21 cellular contexts compared by ENCODE assay signal in the genomic region with DNA sequence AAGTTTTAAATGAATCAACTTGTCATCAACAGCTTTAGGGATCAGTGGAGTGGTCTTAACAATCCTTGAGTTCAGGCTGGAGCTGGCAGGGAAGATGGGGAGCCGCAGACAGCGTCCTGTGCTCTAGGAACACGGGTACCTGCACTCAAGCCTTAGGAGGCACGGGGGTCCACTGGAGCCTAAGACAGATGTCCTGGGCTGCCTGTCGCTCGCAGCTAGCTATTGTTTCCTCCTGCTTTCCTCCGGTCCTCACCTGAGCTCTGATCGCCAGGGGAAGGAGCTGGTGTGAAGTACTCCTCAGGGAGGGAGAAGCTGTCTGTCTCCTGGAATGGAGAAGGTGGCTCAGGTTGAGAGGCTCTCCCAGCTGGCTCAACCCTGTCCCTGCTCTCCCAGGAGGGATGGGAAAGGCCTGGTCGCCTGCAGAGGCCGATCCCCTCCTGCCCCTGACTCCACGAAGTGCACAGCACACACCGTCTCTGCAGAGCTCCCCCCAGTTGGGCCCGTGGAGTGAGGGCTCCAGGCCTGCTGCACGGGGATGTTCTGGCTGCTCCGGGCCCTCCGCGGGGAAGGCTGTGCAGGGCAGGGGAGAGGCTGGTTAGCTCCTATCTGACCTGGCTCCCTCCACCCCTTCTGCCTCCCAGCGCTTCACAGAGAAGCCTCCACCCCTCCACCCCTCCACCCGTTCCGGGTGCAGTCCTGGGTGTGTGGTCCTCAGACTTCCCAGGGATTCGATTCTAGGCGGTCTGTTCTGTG. TPM values are rescaled to one million over a fixed set of nuclear protein-coding genes. Genes with fewer than 3 reads are reported as not detected.
DNase-seq lines count a peak whose midpoint lies in the region; ATAC-seq and TF ChIP-seq lines count a peak whose summit lies in the region.
"Had no signal": no experiment of that assay in that cellular context is flagged by ENCODE, and none has a peak within 500 bp of the region (broad histone marks: within the 10 kb centered on the region; RNA-seq: fewer than 3 reads in every experiment).

No MANE protein-coding gene starts in this region.

- no CpG with 5 or more reads among the region's 22 CpGs for WGBS in trophoblast cell (ENCODE audit: extremely low coverage, insufficient coverage, insufficient read length)

- H3K4me3 ChIP-seq in trophoblast cell (ENCODE audit: low read depth, low read length) = peak overlapping the region; percentile 58
- H3K4me3 ChIP-seq in lower lobe of right lung = no peak overlapping the region
- H3K4me3 ChIP-seq: BLaER1 treated with 17β-estradiol and CSF1 and Interleukin-3, amounts not matched to agents 10 nM and 100 nM; GM12878; GM23248; HAP-1 had no signal

- H3K4me1 ChIP-seq in trophoblast cell (ENCODE audit: control insufficient read depth in 1 of 2, insufficient read depth in 2 of 2, low read length in 2 of 2) = peaks cover under 1 to 11% of the 10 kb centered on the region in 2 experiments
- no peaks in the 10 kb centered on the region for H3K4me1 ChIP-seq in lower lobe of right lung
- H3K4me1 ChIP-seq: HAP-1 had no signal

- H3K27me3 Mint-ChIP-seq in activated CD8-positive, alpha-beta memory T cell treated with anti-CD3 and anti-CD28 coated beads, Interleukin-2, amount 10 ng/mL, durations not matched to agents 7 days and 5 days = no peaks in the 10 kb centered on the region
- H3K27me3 Mint-ChIP-seq: B cell had no signal

- no peak overlapping the region for H3K23ac ChIP-seq in trophoblast cell (ENCODE audit: low read length)

- intact Hi-C loops in lower lobe of right lung (cut with DNase I) = no loop called here

- TF ChIP-seq CTCF in GM13977 (IDR thresholded peaks at IDR 0.05; ENCODE audit: extremely low read depth, insufficient read depth, missing control alignments) = no peak
- no peak for TF ChIP-seq CTCF in lower lobe of right lung (IDR thresholded peaks at IDR 0.05)

- H3K9ac ChIP-seq in trophoblast cell (ENCODE audit: low read length) = no peak overlapping the region
- H3K9ac ChIP-seq: BLaER1 treated with 17β-estradiol and CSF1 and Interleukin-3, amounts not matched to agents 10 nM and 100 nM; GM23248 had no signal

- H4K8ac ChIP-seq in trophoblast cell (ENCODE audit: low read depth, low read length) = no peak overlapping the region

- H3K9me3 Mint-ChIP-seq in activated CD8-positive, alpha-beta memory T cell treated with anti-CD3 and anti-CD28 coated beads, Interleukin-2, amount 10 ng/mL, durations not matched to agents 7 days and 5 days (ENCODE audit: low read depth) = peaks cover 2% of the 10 kb centered on the region

- H3K36me3 ChIP-seq in trophoblast cell (ENCODE audit: control insufficient read depth in 1 of 2, insufficient read depth in 2 of 2, low read length in 2 of 2) (peaks cover 18 to 29% of the 10 kb centered on the region in 2 experiments), lower lobe of right lung (peaks cover 98% of the 10 kb centered on the region)

- in situ Hi-C loops in GM13977 (cut with MboI; ENCODE audit: low pct_unique_long_range_greater_than_20kb, low sequenced_read_pairs, unreplicated experiment) = no loop called here

- H3K79me2 ChIP-seq in trophoblast cell (ENCODE audit: control insufficient read depth, insufficient read depth, low read length, poor library complexity) = no peaks in the 10 kb centered on the region

- CTCF ChIA-PET in activated CD8-positive, alpha-beta memory T cell treated with anti-CD3 and anti-CD28 coated beads, Interleukin-2, amount 10 ng/mL, durations not matched to agents 7 days and 5 days (lab: Charles Lee) = no interaction called here

- no peak overlapping the region for H4K91ac ChIP-seq in trophoblast cell (ENCODE audit: low read depth, low read length)

- H4K12ac ChIP-seq in trophoblast cell (ENCODE audit: low read depth, low read length) = no peak overlapping the region

- no peaks in the 10 kb centered on the region for H3K4me1 Mint-ChIP-seq in activated CD8-positive, alpha-beta memory T cell treated with anti-CD3 and anti-CD28 coated beads, Interleukin-2, amount 10 ng/mL, durations not matched to agents 7 days and 5 days
- H3K4me1 Mint-ChIP-seq: B cell had no signal

- no peak overlapping the region for H3K18ac ChIP-seq in trophoblast cell (ENCODE audit: low read length)

- H2BK5ac ChIP-seq in trophoblast cell (ENCODE audit: low read depth, low read length, poor library complexity) = no peak overlapping the region

- no peak overlapping the region for H3K14ac ChIP-seq in trophoblast cell (ENCODE audit: low read length)

- H2BK12ac ChIP-seq in trophoblast cell (ENCODE audit: low read length) = no peak overlapping the region

- H3K79me1 ChIP-seq in trophoblast cell (ENCODE audit: low read length) = peaks cover under 1% of the 10 kb centered on the region

- ATAC-seq in activated CD8-positive, alpha-beta memory T cell treated with anti-CD3 and anti-CD28 coated beads, Interleukin-2, amount 10 ng/mL, durations not matched to agents 7 days and 5 days = no peak
- ATAC-seq in lower lobe of right lung (no peak), GM19035 (IDR thresholded peaks at IDR 0.05; ENCODE audit: unreplicated experiment) (no peak)
- ATAC-seq: CD8-positive, alpha-beta T cell; GM12878; HepG2 had no signal

- H3K36me3 Mint-ChIP-seq in activated CD8-positive, alpha-beta memory T cell treated with anti-CD3 and anti-CD28 coated beads, Interleukin-2, amount 10 ng/mL, durations not matched to agents 7 days and 5 days = peaks cover 42% of the 10 kb centered on the region

- no peak overlapping the region for H3K4me2 ChIP-seq in trophoblast cell (ENCODE audit: low read length)
- H3K4me2 ChIP-seq: BLaER1 treated with 17β-estradiol and CSF1 and Interleukin-3, amounts not matched to agents 10 nM and 100 nM had no signal

- no peak overlapping the region for H2AK5ac ChIP-seq in trophoblast cell (ENCODE audit: low read length)

- H3K9me3 ChIP-seq in trophoblast cell (ENCODE audit: insufficient read depth, low read depth, low read length) = peaks cover 4% of the 10 kb centered on the region
- no peaks in the 10 kb centered on the region for H3K9me3 ChIP-seq in lower lobe of right lung
- H3K9me3 ChIP-seq: HAP-1 had no signal

- H3K27ac ChIP-seq in trophoblast cell (ENCODE audit: low read depth, low read length) = no peak overlapping the region
- no peak overlapping the region for H3K27ac ChIP-seq in lower lobe of right lung
- H3K27ac ChIP-seq: BLaER1 treated with 17β-estradiol and CSF1 and Interleukin-3, amounts not matched to agents 10 nM and 100 nM; GM23248 had no signal

- no peaks in the 10 kb centered on the region for H3K27me3 ChIP-seq in trophoblast cell (ENCODE audit: insufficient read depth, low read length)
- H3K27me3 ChIP-seq in lower lobe of right lung (ENCODE audit: low read depth) = no peaks in the 10 kb centered on the region
- H3K27me3 ChIP-seq: BLaER1 treated with 17β-estradiol and CSF1 and Interleukin-3, amounts not matched to agents 10 nM and 100 nM had no signal

- H3K4me3 Mint-ChIP-seq in activated CD8-positive, alpha-beta memory T cell treated with anti-CD3 and anti-CD28 coated beads, Interleukin-2, amount 10 ng/mL, durations not matched to agents 7 days and 5 days = no peak overlapping the region
- H3K4me3 Mint-ChIP-seq: B cell; CD8-positive, alpha-beta T cell had no signal

- no peak overlapping the region for H3K4ac ChIP-seq in trophoblast cell (ENCODE audit: low read depth, low read length)

- no peak overlapping the region for H2BK120ac ChIP-seq in trophoblast cell (ENCODE audit: insufficient read depth, low read length, poor library complexity)

- peak; percentile 34 for DNase-seq in activated CD8-positive, alpha-beta memory T cell treated with anti-CD3 and anti-CD28 coated beads, Interleukin-2, amount 10 ng/mL, durations not matched to agents 7 days and 5 days
- DNase-seq in activated CD8-positive, alpha-beta memory T cell treated with anti-CD3 and anti-CD28 coated beads, Interleukin-2, amount 50 U/mL, for 4 hours = no peak
- peak; percentile 15 for DNase-seq in GM13977 (ENCODE audit: low spot score)
- peak; percentile 29 for DNase-seq in islet precursor cell
- no peak for DNase-seq in trophoblast cell
- no peak for DNase-seq in lower lobe of right lung
- DNase-seq in epidermal melanocyte (ENCODE audit: insufficient read length, low spot score) = no peak
- DNase-seq: 8988T, DMS 273 treated with DMSO at 0.1 percent for 48 hours, DMS53, DND-41, EL, GM23248 had no signal

- H3K27ac Mint-ChIP-seq in activated CD8-positive, alpha-beta memory T cell treated with anti-CD3 and anti-CD28 coated beads, Interleukin-2, amount 10 ng/mL, durations not matched to agents 7 days and 5 days = no peak overlapping the region
- H3K27ac Mint-ChIP-seq: B cell; CD8-positive, alpha-beta T cell had no signal

- H2AFZ ChIP-seq in trophoblast cell (ENCODE audit: insufficient read depth, low read length, poor library complexity) = no peak overlapping the region
- H2AFZ ChIP-seq: GM23248 had no signal

RNA-seq across cellular contexts. Expression of gene PYROXD2, which starts 14.5 kb away (rescaled TPM):
- total RNA-seq in activated CD8-positive, alpha-beta memory T cell treated with anti-CD3 and anti-CD28 coated beads, Interleukin-2, amount 10 ng/mL, durations not matched to agents 7 days and 5 days = 1 to 10 TPM; 5.1 to 7.5 TPM
- 1.3 and 1.5 TPM in 2 replicates for polyA plus RNA-seq in trophoblast cell (2013)
- 17.8 TPM for total RNA-seq in lower lobe of right lung
- total RNA-seq: G401 had no signal

RNA-seq across cellular contexts. Expression of gene HPS1, which starts 17.2 kb away (rescaled TPM):
- 10 to 100 TPM; 72.0 to 99.5 TPM for total RNA-seq in activated CD8-positive, alpha-beta memory T cell treated with anti-CD3 and anti-CD28 coated beads, Interleukin-2, amount 10 ng/mL, durations not matched to agents 7 days and 5 days
- 16.8 and 17.5 TPM in 2 replicates for polyA plus RNA-seq in trophoblast cell (2013)
- 86.3 TPM for total RNA-seq in lower lobe of right lung

Comparison
In these comparisons a context has a peak if more than half of its experiments do, and no peak if none do; other contexts are left out.
1. DNase-seq: peak in activated CD8-positive, alpha-beta memory T cell treated with anti-CD3 and anti-CD28 coated beads, Interleukin-2, amount 10 ng/mL, durations not matched to agents 7 days and 5 days (single experiment), GM13977 (single experiment) and islet precursor cell (single experiment); none in activated CD8-positive, alpha-beta memory T cell treated with anti-CD3 and anti-CD28 coated beads, Interleukin-2, amount 50 U/mL, for 4 hours (single experiment), trophoblast cell (0 of 2), lower lobe of right lung (single experiment) and epidermal melanocyte (single experiment).